8 cellular contexts compared by ENCODE assay signal in genomic region chr6:80004199-80005072, GRCh38. TPM values are rescaled to one million over a fixed set of nuclear protein-coding genes. Genes with fewer than 3 reads are reported as not detected.
DNase-seq lines count a peak whose midpoint lies in the region; TF ChIP-seq lines count a peak whose summit lies in the region.

TTK (plus strand) TSS chr6:80004649; CDS start chr6:80005844, 1,195 bp downstream.

- H3K4me2 ChIP-seq in MM.1S (ENCODE audit: low read depth, low read length) (peak within 1 kb of the TSS; percentile 87), neural cell (ENCODE audit: low read length) (peak within 1 kb of the TSS; percentile 96)

- TF ChIP-seq POLR2A in stomach (IDR thresholded peaks at IDR 0.05) = no peak

- intact Hi-C loops in stomach (cut with DNase I; ENCODE audit: low total_unique reads) = no loop called here

- H2AFZ ChIP-seq in MM.1S (ENCODE audit: low read length) (peak within 1 kb of the TSS; percentile 86), neural cell (ENCODE audit: low read depth, low read length) (peak within 1 kb of the TSS; percentile 95)

- H3K9ac ChIP-seq in MM.1S (ENCODE audit: low read length) (peak within 1 kb of the TSS; percentile 56; the same call in 1 of the 2 replicates), neural cell (ENCODE audit: low read length) (peak within 1 kb of the TSS; percentile 86)

- peak within 1 kb of the TSS; percentile 89 for H3K4me3 ChIP-seq in HAP-1
- peak within 1 kb of the TSS; percentile 89 for H3K4me3 ChIP-seq in MM.1S (ENCODE audit: low read length)
- peak within 1 kb of the TSS; percentile 94 for H3K4me3 ChIP-seq in fibroblast of villous mesenchyme (ENCODE audit: low read depth, low read length)
- peak within 1 kb of the TSS; percentile 75 for H3K4me3 ChIP-seq in neural cell (ENCODE audit: low read length)
- H3K4me3 ChIP-seq in stomach = peak within 1 kb of the TSS; percentile 61 to 90 (median 75)

- peak; percentile 48 for TF ChIP-seq RAD21 in neural cell (conservative IDR thresholded peaks at IDR 0.05)

- H3K36me3 ChIP-seq in HAP-1 (replicated peaks) (peaks cover 32% of the 10 kb centered on the region), MM.1S (replicated peaks; ENCODE audit: insufficient read depth, low read length) (0 out of 2 replicates have a peak, but pooled peaks cover 5% of the 10 kb centered on the region), neural cell (ENCODE audit: insufficient read depth, low read length) (no peaks in the 10 kb centered on the region), stomach (no peaks in the 10 kb centered on the region)

- peaks cover 6% of the 10 kb centered on the region; the same call in 1 of the 2 replicates for H3K27me3 ChIP-seq in HAP-1 (ENCODE audit: low read depth)
- H3K27me3 ChIP-seq in MM.1S (replicated peaks; ENCODE audit: insufficient read depth, low read length) = no peaks in the 10 kb centered on the region
- no peaks in the 10 kb centered on the region for H3K27me3 ChIP-seq in neural cell (ENCODE audit: insufficient read depth, low read depth, low read length)
- no peaks in the 10 kb centered on the region for H3K27me3 ChIP-seq in stomach

- H4K20me1 ChIP-seq in MM.1S (ENCODE audit: insufficient read depth, low read length) (no peaks in the 10 kb centered on the region), neural cell (ENCODE audit: insufficient read depth) (no peaks in the 10 kb centered on the region)

- DNase-seq in ELR (ENCODE audit: low read depth) (peak; percentile 96), HAP-1 (ENCODE audit: low spot score in 2 of 2) (peak; percentile 93 to 94), MM.1S (peak; percentile 95), SIG-M5 (lab: John Stamatoyannopoulos, UW) (peak; percentile 65), activated gamma-delta T cell (lab: John Stamatoyannopoulos, UW) (peak; percentile 85), fibroblast of villous mesenchyme (ENCODE audit: low read depth) (peak; percentile 96), stomach (peak; percentile 94)

- peak within 1 kb of the TSS; percentile 50; the same call in 1 of the 2 replicates for H3K27ac ChIP-seq in MM.1S (ENCODE audit: low read length)
- peak within 1 kb of the TSS; percentile 90 for H3K27ac ChIP-seq in neural cell (ENCODE audit: low read length)
- peak within 1 kb of the TSS; percentile 87 to 94 (median 91) for H3K27ac ChIP-seq in stomach

- H3K79me2 ChIP-seq in MM.1S (ENCODE audit: low read length) (peaks cover 30% of the 10 kb centered on the region), neural cell (replicated peaks; ENCODE audit: insufficient read depth, low read length) (peaks cover 16% of the 10 kb centered on the region)

- in situ Hi-C loops in HAP-1 (cut with MboI; ENCODE audit: low sequenced_read_pairs) = no loop called here

- H3K9me2 ChIP-seq in MM.1S (replicated peaks; ENCODE audit: insufficient read depth, low read length) (no peaks in the 10 kb centered on the region), neural cell (ENCODE audit: insufficient read depth, low read length) (no peaks in the 10 kb centered on the region)

- TF ChIP-seq EP300 in neural cell (conservative IDR thresholded peaks at IDR 0.05; ENCODE audit: poor library complexity, severe bottlenecking) (peak; percentile 38), stomach (IDR thresholded peaks at IDR 0.05) (no peak)

- peaks cover 15% of the 10 kb centered on the region for H3K4me1 ChIP-seq in HAP-1
- H3K4me1 ChIP-seq in MM.1S (ENCODE audit: low read length) = peaks cover 11% of the 10 kb centered on the region
- H3K4me1 ChIP-seq in stomach = peaks cover 9 to 20% (median 12%) of the 10 kb centered on the region in 4 donors

- H3K9me3 ChIP-seq in HAP-1 = no peaks in the 10 kb centered on the region
- H3K9me3 ChIP-seq in MM.1S (replicated peaks; ENCODE audit: insufficient read depth, low read length) = no peaks in the 10 kb centered on the region
- H3K9me3 ChIP-seq in neural cell (ENCODE audit: low read length) = no peaks in the 10 kb centered on the region
- no peaks in the 10 kb centered on the region for H3K9me3 ChIP-seq in stomach

- TF ChIP-seq CTCF in MM.1S (IDR thresholded peaks at IDR 0.05; ENCODE audit: low read length) = no peak
- TF ChIP-seq CTCF in fibroblast of villous mesenchyme (IDR thresholded peaks at IDR 0.05; ENCODE audit: insufficient read depth, low read depth, low read length) = no peak
- TF ChIP-seq CTCF in neural cell (IDR thresholded peaks at IDR 0.05; ENCODE audit: poor library complexity, severe bottlenecking) = no peak
- no peak for TF ChIP-seq CTCF in stomach (IDR thresholded peaks at IDR 0.05)

- 0 to 1% (median 0%) methylated on average over 50 to 54 of the region's 54 CpGs for WGBS in stomach, 5 donors

- H3F3A ChIP-seq in MM.1S (ENCODE audit: insufficient read depth, low read length) (no peaks in the 10 kb centered on the region), neural cell (ENCODE audit: insufficient read depth, low read length, poor library complexity, severe bottlenecking) (no peaks in the 10 kb centered on the region)

TF ChIP-seq in neural cell, 6 proteins besides CTCF, POLR2A, EP300 and RAD21:
- TF ChIP-seq, protein P1, sequence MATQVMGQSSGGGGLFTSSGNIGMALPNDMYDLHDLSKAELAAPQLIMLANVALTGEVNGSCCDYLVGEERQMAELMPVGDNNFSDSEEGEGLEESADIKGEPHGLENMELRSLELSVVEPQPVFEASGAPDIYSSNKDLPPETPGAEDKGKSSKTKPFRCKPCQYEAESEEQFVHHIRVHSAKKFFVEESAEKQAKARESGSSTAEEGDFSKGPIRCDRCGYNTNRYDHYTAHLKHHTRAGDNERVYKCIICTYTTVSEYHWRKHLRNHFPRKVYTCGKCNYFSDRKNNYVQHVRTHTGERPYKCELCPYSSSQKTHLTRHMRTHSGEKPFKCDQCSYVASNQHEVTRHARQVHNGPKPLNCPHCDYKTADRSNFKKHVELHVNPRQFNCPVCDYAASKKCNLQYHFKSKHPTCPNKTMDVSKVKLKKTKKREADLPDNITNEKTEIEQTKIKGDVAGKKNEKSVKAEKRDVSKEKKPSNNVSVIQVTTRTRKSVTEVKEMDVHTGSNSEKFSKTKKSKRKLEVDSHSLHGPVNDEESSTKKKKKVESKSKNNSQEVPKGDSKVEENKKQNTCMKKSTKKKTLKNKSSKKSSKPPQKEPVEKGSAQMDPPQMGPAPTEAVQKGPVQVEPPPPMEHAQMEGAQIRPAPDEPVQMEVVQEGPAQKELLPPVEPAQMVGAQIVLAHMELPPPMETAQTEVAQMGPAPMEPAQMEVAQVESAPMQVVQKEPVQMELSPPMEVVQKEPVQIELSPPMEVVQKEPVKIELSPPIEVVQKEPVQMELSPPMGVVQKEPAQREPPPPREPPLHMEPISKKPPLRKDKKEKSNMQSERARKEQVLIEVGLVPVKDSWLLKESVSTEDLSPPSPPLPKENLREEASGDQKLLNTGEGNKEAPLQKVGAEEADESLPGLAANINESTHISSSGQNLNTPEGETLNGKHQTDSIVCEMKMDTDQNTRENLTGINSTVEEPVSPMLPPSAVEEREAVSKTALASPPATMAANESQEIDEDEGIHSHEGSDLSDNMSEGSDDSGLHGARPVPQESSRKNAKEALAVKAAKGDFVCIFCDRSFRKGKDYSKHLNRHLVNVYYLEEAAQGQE (IDR thresholded peaks at IDR 0.05; ENCODE audit: borderline replicate concordance) = no peak
- TF ChIP-seq EZH2 (IDR thresholded peaks at IDR 0.05; ENCODE audit: borderline replicate concordance, insufficient read depth, low read length, poor library complexity, severe bottlenecking) (no peak), TAF1 (IDR thresholded peaks at IDR 0.05; ENCODE audit: low read depth) (no peak), SMC3 (conservative IDR thresholded peaks at IDR 0.05; ENCODE audit: poor library complexity) (peak; percentile 51), MXI1 (conservative IDR thresholded peaks at IDR 0.05; ENCODE audit: poor library complexity, severe bottlenecking) (peak; percentile 97), POLR2AphosphoS5 (IDR thresholded peaks at IDR 0.05) (peak; percentile 88)

RNA-seq across cellular contexts. Expression of gene TTK, which starts in this region (rescaled TPM):
- total RNA-seq in fibroblast of villous mesenchyme (13.9 and 27.6 TPM in 2 replicates), stomach (10 to 100 TPM in 1 of 5 donors, 1 to 10 TPM in 2, not detected in 2; 7.7 to 22.8 (median 9.2) TPM)
- polyA plus RNA-seq in neural cell (1.2 and 1.5 TPM in 2 replicates), stomach (1 to 10 TPM; 1.5 to 3.5 (median 2.4) TPM)
- polyA minus RNA-seq in neural cell = 3.0 and 3.2 TPM in 2 replicates

Comparison
In these comparisons a context has a peak if more than half of its experiments do, and no peak if none do; other contexts are left out.
1. Peak in every context shown above with its lines: DNase-seq, H3K4me3 ChIP-seq and H3K27ac ChIP-seq.